15 cellular contexts compared by ENCODE assay signal in the genomic region with DNA sequence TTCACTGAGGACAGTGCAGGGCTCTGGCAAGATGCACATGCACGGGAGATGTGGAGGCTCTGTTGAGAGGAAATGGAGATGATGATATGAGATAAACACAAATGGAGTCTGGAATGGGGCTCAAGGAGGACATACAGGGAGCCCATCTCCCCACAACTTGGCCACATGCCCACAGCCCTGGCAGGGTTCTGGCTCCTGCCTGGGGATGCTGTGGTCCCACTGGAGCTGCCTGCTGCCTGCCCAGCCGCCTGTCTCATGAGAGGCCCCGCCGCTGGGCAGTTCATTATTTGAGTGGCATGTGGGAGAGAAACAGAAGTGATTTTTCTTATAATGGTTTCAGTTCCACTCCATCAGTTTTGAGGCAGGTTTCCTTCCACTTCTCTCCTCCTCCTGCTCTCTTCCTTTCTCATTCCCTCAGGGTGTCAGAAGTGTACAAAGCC.
DNase-seq lines count a peak whose midpoint lies in the region; ATAC-seq and TF ChIP-seq lines count a peak whose summit lies in the region.
"Had no signal": no experiment of that assay in that cellular context is flagged by ENCODE, and none has a peak within 500 bp of the region (broad histone marks: within the 10 kb centered on the region; RNA-seq: fewer than 3 reads in every experiment).

No MANE protein-coding gene starts in this region.

- TF ChIP-seq CTCF in nephron (IDR thresholded peaks at IDR 0.05; ENCODE audit: unreplicated experiment in 3 of 3) = no peak

- peaks cover 93% of the 10 kb centered on the region for H3K36me3 Mint-ChIP-seq in activated CD4-positive, alpha-beta T cell treated with anti-CD3 and anti-CD28 coated beads for 36 hours (ENCODE audit: low read depth)
- H3K36me3 Mint-ChIP-seq in T-helper 17 cell (ENCODE audit: low read depth) (peaks cover 6% of the 10 kb centered on the region), nephron (ENCODE audit: low read depth) (peaks cover 32% of the 10 kb centered on the region)

- DNase-seq in activated CD4-positive, alpha-beta T cell treated with anti-CD3 and anti-CD28 coated beads for 36 hours = no peak
- no peak for DNase-seq in activated CD4-positive, alpha-beta T cell treated with anti-CD3 and anti-CD28 coated beads for 1 hour
- DNase-seq in T-helper 17 cell (no peak), EL (no peak), SIG-M5 treated with dmso at 0.1 percent for 504 hours (lab: John Stamatoyannopoulos, UW; ENCODE audit: unreplicated experiment) (no peak), NCI-H2171 (lab: John Stamatoyannopoulos, UW) (no peak)
- DNase-seq: activated naive CD4-positive, alpha-beta T cell treated with anti-CD3 and anti-CD28 coated beads, Interleukin-2, amount 50 U/mL, for 16 hours; mucosa of descending colon; NCI-H1092 treated with DMSO at 0.1 percent for 48 hours; NCI-H526; SHP77 treated with DMSO at 0.1 percent for 48 hours had no signal

- POLR2A ChIA-PET in activated CD4-positive, alpha-beta T cell treated with anti-CD3 and anti-CD28 coated beads for 36 hours (lab: Charles Lee) = no interaction called here

- peaks cover 5% of the 10 kb centered on the region for H3K9me3 Mint-ChIP-seq in activated CD4-positive, alpha-beta T cell treated with anti-CD3 and anti-CD28 coated beads for 36 hours (ENCODE audit: low read depth)
- H3K9me3 Mint-ChIP-seq in nephron = no peaks in the 10 kb centered on the region

- peaks cover 95% of the 10 kb centered on the region for H3K4me1 Mint-ChIP-seq in activated CD4-positive, alpha-beta T cell treated with anti-CD3 and anti-CD28 coated beads for 36 hours
- H3K4me1 Mint-ChIP-seq in T-helper 17 cell (peaks cover 60% of the 10 kb centered on the region), nephron (peaks cover 78% of the 10 kb centered on the region)

- CTCF ChIA-PET in activated CD4-positive, alpha-beta T cell treated with anti-CD3 and anti-CD28 coated beads for 36 hours (lab: Charles Lee) = interaction anchor here (0.7 kb wide), 1 partner anchor 51 kb away, joined by 3 read pairs; no protein-coding TSS in a partner anchor

- no peaks in the 10 kb centered on the region for H3K27me3 Mint-ChIP-seq in activated CD4-positive, alpha-beta T cell treated with anti-CD3 and anti-CD28 coated beads for 36 hours
- H3K27me3 Mint-ChIP-seq in T-helper 17 cell (no peaks in the 10 kb centered on the region), nephron (ENCODE audit: low read depth) (no peaks in the 10 kb centered on the region)

- H3K9me3 ChIP-seq in T-helper 17 cell (ENCODE audit: control insufficient read depth, low read length, poor library complexity, severe bottlenecking) = no peaks in the 10 kb centered on the region
- H3K9me3 ChIP-seq: mucosa of descending colon, thyroid gland had no signal

- ATAC-seq in activated CD4-positive, alpha-beta T cell treated with anti-CD3 and anti-CD28 coated beads for 36 hours = no peak
- ATAC-seq in GM21360 (IDR thresholded peaks at IDR 0.05; ENCODE audit: unreplicated experiment) = peak; percentile 63
- no peak for ATAC-seq in T-helper 17 cell
- ATAC-seq: mucosa of descending colon, sciatic nerve had no signal

- H3K4me3 Mint-ChIP-seq in activated CD4-positive, alpha-beta T cell treated with anti-CD3 and anti-CD28 coated beads for 36 hours = no peak overlapping the region
- peak overlapping the region; percentile 66 for H3K4me3 Mint-ChIP-seq in T-helper 17 cell
- H3K4me3 Mint-ChIP-seq in nephron = no peak overlapping the region

- H3K27ac Mint-ChIP-seq in activated CD4-positive, alpha-beta T cell treated with anti-CD3 and anti-CD28 coated beads for 36 hours = peak overlapping the region; percentile 33
- H3K27ac Mint-ChIP-seq in T-helper 17 cell (peak overlapping the region; percentile 84), nephron (peak overlapping the region in 2 of 3 experiments; percentile 5 to 30)

- intact Hi-C loops in activated CD4-positive, alpha-beta T cell treated with anti-CD3 and anti-CD28 coated beads for 36 hours (cut with DNase I, micrococcal nuclease) = no loop called here

Comparison
In these comparisons a context has a peak if more than half of its experiments do, and no peak if none do; other contexts are left out.
1. H3K27ac Mint-ChIP-seq: peak in every context shown above with its lines; median percentile 84 in T-helper 17 cell; 33 in activated CD4-positive, alpha-beta T cell treated with anti-CD3 and anti-CD28 coated beads for 36 hours; 18 in nephron.